ENCODE assay signal across 9 cellular contexts in genomic region chr2:219352448-219353023, GRCh38. TPM values are rescaled to one million over a fixed set of nuclear protein-coding genes. Genes with fewer than 3 reads are reported as not detected.
A peak's percentile ranks its signal among the peaks of the same experiment; 100 is the strongest.
DNase-seq lines count a peak whose midpoint lies in the region; ATAC-seq and TF ChIP-seq lines count a peak whose summit lies in the region.
"Had no signal": no experiment of that assay in that cellular context is flagged by ENCODE, and none has a peak within 500 bp of the region (broad histone marks: within the 10 kb centered on the region; RNA-seq: fewer than 3 reads in every experiment).

No MANE protein-coding gene starts in this region.

- CTCF ChIA-PET in SK-N-SH (lab: Yijun Ruan, JAX) = interaction anchor here (0.7 to 4.5 kb wide), 25 partner anchors 8 to 494 kb away, joined by 3 to 20 read pairs (median 5); partner anchors contain the start of genes GLB1L, PTPRN and STK16
- CTCF ChIA-PET in activated naive CD4-positive, alpha-beta T cell treated with anti-CD3 and anti-CD28 coated beads, Interleukin-2, amount 10 ng/mL, durations not matched to agents 7 days and 5 days (lab: Charles Lee) = interaction anchor here (0.7 to 2.1 kb wide), 12 partner anchors 9 to 323 kb away, joined by 3 to 9 read pairs (median 4); no protein-coding TSS in a partner anchor

- no peak overlapping the region for H3K4me3 Mint-ChIP-seq in activated naive CD4-positive, alpha-beta T cell treated with anti-CD3 and anti-CD28 coated beads, Interleukin-2, amount 10 ng/mL, durations not matched to agents 7 days and 5 days

- peaks cover 61% of the 10 kb centered on the region for H3K27me3 Mint-ChIP-seq in activated naive CD4-positive, alpha-beta T cell treated with anti-CD3 and anti-CD28 coated beads, Interleukin-2, amount 10 ng/mL, durations not matched to agents 7 days and 5 days

- no peaks in the 10 kb centered on the region for H3K4me1 Mint-ChIP-seq in activated naive CD4-positive, alpha-beta T cell treated with anti-CD3 and anti-CD28 coated beads, Interleukin-2, amount 10 ng/mL, durations not matched to agents 7 days and 5 days

- DNase-seq in NCI-H2171 treated with DMSO at 0.1 percent for 48 hours (lab: John Stamatoyannopoulos, UW) (peak; percentile 29), NCI-H2171 (lab: John Stamatoyannopoulos, UW) (no peak), SK-N-SH (peak; percentile 79), cardiac muscle cell (ENCODE audit: low read depth in 1 of 2, low spot score in 1 of 2) (peak; percentile 75 to 78), retina (peak; percentile 58)
- DNase-seq in activated naive CD4-positive, alpha-beta T cell treated with anti-CD3 and anti-CD28 coated beads, Interleukin-2, amount 10 ng/mL, durations not matched to agents 7 days and 5 days = peak; percentile 81

- H3K9me2 ChIP-seq in SK-N-SH = no peaks in the 10 kb centered on the region

- TF ChIP-seq CTCF in LNCAP (IDR thresholded peaks at IDR 0.05) (peak; percentile 57), SK-N-SH (IDR thresholded peaks at IDR 0.05) (peak; percentile 79), cardiac muscle cell (IDR thresholded peaks at IDR 0.05; ENCODE audit: low read depth, low read length) (peak; percentile 77)

- no peak overlapping the region for H2AFZ ChIP-seq in SK-N-SH (ENCODE audit: low read depth)

- H3K9me3 Mint-ChIP-seq in activated naive CD4-positive, alpha-beta T cell treated with anti-CD3 and anti-CD28 coated beads, Interleukin-2, amount 10 ng/mL, durations not matched to agents 7 days and 5 days = no peaks in the 10 kb centered on the region

- no peaks in the 10 kb centered on the region for H3K79me2 ChIP-seq in SK-N-SH (ENCODE audit: insufficient read depth)

- no peaks in the 10 kb centered on the region for H4K20me1 ChIP-seq in SK-N-SH (ENCODE audit: insufficient read depth)

- no peaks in the 10 kb centered on the region for H3F3A ChIP-seq in SK-N-SH (replicated peaks; ENCODE audit: insufficient read depth)

- no peak overlapping the region for H3K27ac Mint-ChIP-seq in activated naive CD4-positive, alpha-beta T cell treated with anti-CD3 and anti-CD28 coated beads, Interleukin-2, amount 10 ng/mL, durations not matched to agents 7 days and 5 days

- POLR2A ChIA-PET in SK-N-SH (lab: Yijun Ruan, JAX) = interaction anchor here (0.6 kb wide), 1 partner anchor 203 kb away, joined by 4 read pairs; no protein-coding TSS in a partner anchor

- no peak for ATAC-seq in GM21737 (IDR thresholded peaks at IDR 0.05; ENCODE audit: unreplicated experiment)

- no peaks in the 10 kb centered on the region for H3K36me3 ChIP-seq in SK-N-SH (replicated peaks in 1 of 2; ENCODE audit: control insufficient read depth in 1 of 2, insufficient read depth in 2 of 2, low read length in 1 of 2)
- H3K36me3 ChIP-seq in cardiac muscle cell = no peaks in the 10 kb centered on the region

- no peaks in the 10 kb centered on the region for H3K36me3 Mint-ChIP-seq in activated naive CD4-positive, alpha-beta T cell treated with anti-CD3 and anti-CD28 coated beads, Interleukin-2, amount 10 ng/mL, durations not matched to agents 7 days and 5 days

- H3K27ac ChIP-seq in SK-N-SH (ENCODE audit: low read depth in 2 of 2, low read length in 1 of 2) = no peak overlapping the region
- H3K27ac ChIP-seq in cardiac muscle cell = no peak overlapping the region

- no peaks in the 10 kb centered on the region for H3K9me3 ChIP-seq in SK-N-SH
- H3K9me3 ChIP-seq in cardiac muscle cell (ENCODE audit: low read depth) = no peaks in the 10 kb centered on the region

- H3K4me1 ChIP-seq in SK-N-SH (ENCODE audit: control insufficient read depth in 1 of 2, insufficient read depth in 2 of 2, low read depth in 1 of 2, low read length in 1 of 2) (no peaks in the 10 kb centered on the region), cardiac muscle cell (ENCODE audit: low read depth) (no peaks in the 10 kb centered on the region)

- no peak for TF ChIP-seq EP300 in SK-N-SH (IDR thresholded peaks at IDR 0.05; ENCODE audit: borderline replicate concordance in 1 of 2, low read depth in 1 of 2, low read length in 1 of 2)

- TF ChIP-seq RAD21 in SK-N-SH (IDR thresholded peaks at IDR 0.05; ENCODE audit: low read length) = peak; percentile 67

- 21% methylated on average over 5 of the region's 5 CpGs for WGBS in SK-N-SH (ENCODE audit: low lambda C conversion rate)

- H3K27me3 ChIP-seq in SK-N-SH (ENCODE audit: insufficient read depth) (peaks cover 8% of the 10 kb centered on the region), cardiac muscle cell (peaks cover 44% of the 10 kb centered on the region)

- H3K4me2 ChIP-seq in SK-N-SH = no peak overlapping the region

- no peak overlapping the region for H3K4me3 ChIP-seq in SK-N-SH (ENCODE audit: low read depth in 2 of 2, low read length in 1 of 2)
- no peak overlapping the region for H3K4me3 ChIP-seq in cardiac muscle cell

- H3K9ac ChIP-seq in SK-N-SH = no peak overlapping the region

TF ChIP-seq in SK-N-SH, 30 proteins besides CTCF, POLR2A, EP300 and RAD21:
- TF ChIP-seq SMC3 (IDR thresholded peaks at IDR 0.05; ENCODE audit: low read depth, low read length) (peak; percentile 54), GATA2 (CRISPR knock-in tag; IDR thresholded peaks at IDR 0.05) (no peak), TAF1 (IDR thresholded peaks at IDR 0.05; ENCODE audit: borderline replicate concordance, low read depth, low read length) (no peak)

RNA-seq across cellular contexts. Expression of gene RESP18, which starts 20.0 kb away (rescaled TPM):
- not detected in 2 replicates for polyA plus RNA-seq in SK-N-SH (2012; rRNA removed)
- polyA plus RNA-seq in SK-N-SH (2012; cell fraction: cytosol; rRNA removed) = not detected in 2 replicates
- not detected in 2 replicates for polyA plus RNA-seq in SK-N-SH (2012; cell fraction: nucleus; rRNA removed)
- total RNA-seq in cardiac muscle cell = not detected in 2 replicates
- polyA plus RNA-seq in cardiac muscle cell = not detected in 2 replicates
- total RNA-seq: pulmonary artery endothelial cell had no signal

RNA-seq across cellular contexts. Expression of gene DNPEP, which starts 35.2 kb away (rescaled TPM):
- polyA plus RNA-seq in SK-N-SH (2012; rRNA removed) (80.7 and 92.6 TPM in 2 replicates), cardiac muscle cell (104 and 117 TPM in 2 replicates)
- polyA plus RNA-seq in SK-N-SH (2012; cell fraction: cytosol; rRNA removed) = 27.9 and 49.5 TPM in 2 replicates
- 188 and 246 TPM in 2 replicates for polyA plus RNA-seq in SK-N-SH (2012; cell fraction: nucleus; rRNA removed)
- 67.2 and 70.4 TPM in 2 replicates for total RNA-seq in cardiac muscle cell

RNA-seq across cellular contexts. Expression of gene PTPRN, which starts 43.3 kb away (rescaled TPM):
- polyA plus RNA-seq in SK-N-SH (2012; rRNA removed) (7.4 and 9.5 TPM in 2 replicates), cardiac muscle cell (0.22 and 1.4 TPM in 2 replicates)
- polyA plus RNA-seq in SK-N-SH (2012; cell fraction: cytosol; rRNA removed) = 3.9 and 6.3 TPM in 2 replicates
- polyA plus RNA-seq in SK-N-SH (2012; cell fraction: nucleus; rRNA removed) = 12.9 and 14.4 TPM in 2 replicates
- 0.36 and 1.2 TPM in 2 replicates for total RNA-seq in cardiac muscle cell
- total RNA-seq: pulmonary artery endothelial cell had no signal
